11 cellular contexts compared by ENCODE assay signal in genomic region chr9:20015427-20015931, GRCh38.
DNase-seq lines count a peak whose midpoint lies in the region; ATAC-seq and TF ChIP-seq lines count a peak whose summit lies in the region.
"Had no signal": no experiment of that assay in that cellular context is flagged by ENCODE, and none has a peak within 500 bp of the region (broad histone marks: within the 10 kb centered on the region; RNA-seq: fewer than 3 reads in every experiment).

No MANE protein-coding gene starts in this region.

- CTCF ChIA-PET in Caco-2 (lab: Charles Lee) = interaction anchor here (0.7 kb wide), 2 partner anchors 40 to 550 kb away, joined by 3 to 4 read pairs; no protein-coding TSS in a partner anchor

- POLR2A ChIA-PET in Caco-2 (lab: Charles Lee) = no interaction called here

- no peaks in the 10 kb centered on the region for H3K9me3 ChIP-seq in Caco-2

- peaks cover 29% of the 10 kb centered on the region for H3K4me1 Mint-ChIP-seq in activated T-helper 2 cell treated with anti-CD3 and anti-CD28 coated beads, Interferon-gamma antibody, Interleukin-2, Interleukin-4, amounts not matched to agents 10 μg/mL and 5 μg/mL and 100 μg/mL, durations not matched to agents 14 hours and 24 hours and 36 hours (ENCODE audit: low read depth)
- H3K4me1 Mint-ChIP-seq in Caco-2 (ENCODE audit: low read depth, unreplicated experiment) = no peaks in the 10 kb centered on the region
- H3K4me1 Mint-ChIP-seq: mesothelial cell of epicardium had no signal

- no peaks in the 10 kb centered on the region for H3K27me3 Mint-ChIP-seq in activated T-helper 2 cell treated with anti-CD3 and anti-CD28 coated beads, Interferon-gamma antibody, Interleukin-2, Interleukin-4, amounts not matched to agents 10 μg/mL and 5 μg/mL and 100 μg/mL, durations not matched to agents 14 hours and 24 hours and 36 hours (ENCODE audit: low read depth)
- no peaks in the 10 kb centered on the region for H3K27me3 Mint-ChIP-seq in Caco-2 (ENCODE audit: insufficient read depth, unreplicated experiment)

- DNase-seq in activated T-helper 2 cell treated with anti-CD3 and anti-CD28 coated beads, Interferon-gamma antibody, Interleukin-2, Interleukin-4, amounts not matched to agents 10 μg/mL and 5 μg/mL and 100 μg/mL, durations not matched to agents 14 hours and 24 hours and 36 hours (ENCODE audit: low spot score) = no peak
- DNase-seq in amygdala (lab: John Stamatoyannopoulos, UW) (no peak), occipital lobe (lab: John Stamatoyannopoulos, UW) (no peak), Caco-2 (no peak)
- DNase-seq: SHP77 treated with DMSO at 0.1 percent for 48 hours had no signal

- H3K27me3 ChIP-seq in Caco-2 (replicated peaks; ENCODE audit: control insufficient read depth, insufficient read depth, low read length) = no peaks in the 10 kb centered on the region

- no peaks in the 10 kb centered on the region for H3K36me3 ChIP-seq in Caco-2 (ENCODE audit: control insufficient read depth, insufficient read depth, low read length)

- no peak overlapping the region for H3K4me3 ChIP-seq in Caco-2 (ENCODE audit: low read depth, low read length)
- H3K4me3 ChIP-seq: smooth muscle cell had no signal

- ATAC-seq in GM18498 (IDR thresholded peaks at IDR 0.05; ENCODE audit: unreplicated experiment) (peak; percentile 86), GM19467 (IDR thresholded peaks at IDR 0.05; ENCODE audit: unreplicated experiment) (peak; percentile 58), HG03565 (IDR thresholded peaks at IDR 0.05; ENCODE audit: unreplicated experiment) (peak; percentile 43), GM21528 (IDR thresholded peaks at IDR 0.05; ENCODE audit: low FRiP score, unreplicated experiment) (no peak)

- no peak for TF ChIP-seq CTCF in Caco-2 (IDR thresholded peaks at IDR 0.05; ENCODE audit: insufficient read depth in 1 of 2, low read depth in 1 of 2, low read length in 1 of 2, severe bottlenecking in 1 of 2, unreplicated experiment in 1 of 2)

- no peaks in the 10 kb centered on the region for H3K4me1 ChIP-seq in Caco-2

- BruUV-seq in Caco-2 (replicated peaks; lab: Mats Ljungman, UMichigan) = no TSS peak

- H3K4me3 Mint-ChIP-seq in activated T-helper 2 cell treated with anti-CD3 and anti-CD28 coated beads, Interferon-gamma antibody, Interleukin-2, Interleukin-4, amounts not matched to agents 10 μg/mL and 5 μg/mL and 100 μg/mL, durations not matched to agents 14 hours and 24 hours and 36 hours (ENCODE audit: low read depth) = no peak overlapping the region
- no peak overlapping the region for H3K4me3 Mint-ChIP-seq in Caco-2 (ENCODE audit: unreplicated experiment)
- H3K4me3 Mint-ChIP-seq: mesothelial cell of epicardium had no signal

- peaks cover 13% of the 10 kb centered on the region for H3K36me3 Mint-ChIP-seq in activated T-helper 2 cell treated with anti-CD3 and anti-CD28 coated beads, Interferon-gamma antibody, Interleukin-2, Interleukin-4, amounts not matched to agents 10 μg/mL and 5 μg/mL and 100 μg/mL, durations not matched to agents 14 hours and 24 hours and 36 hours (ENCODE audit: low read depth)
- no peaks in the 10 kb centered on the region for H3K36me3 Mint-ChIP-seq in Caco-2 (ENCODE audit: insufficient read depth, unreplicated experiment)
- H3K36me3 Mint-ChIP-seq: mesothelial cell of epicardium had no signal

- intact Hi-C loops in activated T-helper 2 cell treated with anti-CD3 and anti-CD28 coated beads, Interferon-gamma antibody, Interleukin-2, Interleukin-4, amounts not matched to agents 10 μg/mL and 5 μg/mL and 100 μg/mL, durations not matched to agents 14 hours and 24 hours and 36 hours (cut with micrococcal nuclease) = no loop called here
- intact Hi-C loops in Caco-2 (cut with micrococcal nuclease; ENCODE audit: unreplicated experiment) = no loop called here

- peaks cover 21% of the 10 kb centered on the region for H3K9me3 Mint-ChIP-seq in activated T-helper 2 cell treated with anti-CD3 and anti-CD28 coated beads, Interferon-gamma antibody, Interleukin-2, Interleukin-4, amounts not matched to agents 10 μg/mL and 5 μg/mL and 100 μg/mL, durations not matched to agents 14 hours and 24 hours and 36 hours
- H3K9me3 Mint-ChIP-seq in Caco-2 (ENCODE audit: unreplicated experiment) = peaks cover 11% of the 10 kb centered on the region

- peak overlapping the region; percentile 48 for H3K27ac Mint-ChIP-seq in activated T-helper 2 cell treated with anti-CD3 and anti-CD28 coated beads, Interferon-gamma antibody, Interleukin-2, Interleukin-4, amounts not matched to agents 10 μg/mL and 5 μg/mL and 100 μg/mL, durations not matched to agents 14 hours and 24 hours and 36 hours
- no peak overlapping the region for H3K27ac Mint-ChIP-seq in Caco-2 (ENCODE audit: unreplicated experiment)
- H3K27ac Mint-ChIP-seq: mesothelial cell of epicardium had no signal
